ENCODE assay signal across 19 cellular contexts in the genomic region with DNA sequence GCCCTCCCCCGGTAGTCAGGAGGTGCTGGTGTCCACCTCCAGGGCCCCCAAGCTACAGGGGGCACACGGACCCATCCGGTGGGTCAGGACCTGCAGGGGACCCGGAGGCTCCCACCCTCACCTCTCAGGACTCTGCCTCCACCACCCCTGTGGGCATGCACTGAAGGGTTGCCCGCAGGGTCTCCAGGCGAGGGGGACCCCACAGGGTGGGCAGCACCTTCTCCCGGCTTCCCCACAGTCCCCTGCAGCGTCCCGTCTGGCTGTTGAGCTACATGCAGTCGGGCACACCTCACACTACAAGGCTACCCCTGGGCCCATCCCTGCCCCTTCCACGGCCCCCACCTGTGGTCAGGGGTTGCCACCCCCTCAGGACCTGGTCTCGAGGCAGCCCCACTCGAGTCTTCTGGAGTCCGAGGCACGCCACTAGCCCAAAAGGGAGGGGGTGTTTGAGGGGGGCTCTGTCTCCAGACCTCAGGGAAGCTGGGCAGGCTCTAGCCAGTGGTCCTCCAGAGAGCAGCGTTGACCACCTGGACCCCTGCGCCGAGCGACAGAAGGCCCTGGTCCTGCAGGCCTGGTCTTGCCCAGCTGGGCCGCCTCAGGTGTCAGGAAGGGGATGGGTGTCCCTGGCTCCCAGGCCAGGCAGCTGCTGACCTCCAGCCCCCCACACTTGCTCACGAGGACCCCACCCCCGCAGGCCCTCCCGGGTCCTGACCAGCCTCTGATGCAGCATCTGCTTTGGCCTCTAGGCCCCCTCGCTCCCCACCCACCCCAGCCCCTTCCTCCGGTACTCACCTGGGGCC. TPM values are rescaled to one million over a fixed set of nuclear protein-coding genes. Genes with fewer than 3 reads are reported as not detected.
A peak's percentile ranks its signal among the peaks of the same experiment; 100 is the strongest.
DNase-seq lines count a peak whose midpoint lies in the region; ATAC-seq, FAIRE-seq and TF ChIP-seq lines count a peak whose summit lies in the region.
"Had no signal": no experiment of that assay in that cellular context is flagged by ENCODE, and none has a peak within 500 bp of the region (broad histone marks: within the 10 kb centered on the region; RNA-seq: fewer than 3 reads in every experiment).

No MANE protein-coding gene starts in this region.

- H3K23ac ChIP-seq in neuronal stem cell (ENCODE audit: low read depth, low read length, poor library complexity): no peak overlapping the region

- H2AFZ ChIP-seq in neuronal stem cell (ENCODE audit: low read length): no peak overlapping the region

- no peaks in the 10 kb centered on the region for H3K9me3 ChIP-seq in neuronal stem cell (replicated peaks in 1 of 2; ENCODE audit: control insufficient read depth in 2 of 2, insufficient read depth in 1 of 2, low read depth in 1 of 2, low read length in 2 of 2)
- H3K9me3 ChIP-seq in upper lobe of right lung: no peaks in the 10 kb centered on the region
- H3K9me3 ChIP-seq: A549, BE2C, HAP-1 had no signal

- no peak overlapping the region for H3K4me3 ChIP-seq in H7 (ENCODE audit: insufficient read depth, low read depth, low read length)
- no peak overlapping the region for H3K4me3 ChIP-seq in bronchial epithelial cell (ENCODE audit: low read depth, low read length)
- no peak overlapping the region for H3K4me3 ChIP-seq in neuronal stem cell (ENCODE audit: low read length in 2 of 2)
- no peak overlapping the region for H3K4me3 ChIP-seq in upper lobe of right lung
- H3K4me3 ChIP-seq: A549, HAP-1 had no signal

- H2BK5ac ChIP-seq in neuronal stem cell (ENCODE audit: low read length): peak overlapping the region; percentile 13

- no peak overlapping the region for H3K9ac ChIP-seq in neuronal stem cell (ENCODE audit: low read depth, low read length, poor library complexity)

- ATAC-seq in upper lobe of right lung (peak; percentile 16), GM18519 (IDR thresholded peaks at IDR 0.05; ENCODE audit: low FRiP score, unreplicated experiment) (no peak), HG02763 (IDR thresholded peaks at IDR 0.05; ENCODE audit: unreplicated experiment) (no peak)
- ATAC-seq: A549, HepG2 had no signal

- no peak overlapping the region for H4K91ac ChIP-seq in neuronal stem cell (ENCODE audit: low read depth, low read length, poor library complexity)

- no peak overlapping the region for H2BK15ac ChIP-seq in neuronal stem cell (ENCODE audit: low read length)

- no peak overlapping the region for H3K4ac ChIP-seq in neuronal stem cell (ENCODE audit: low read length)

- no peak overlapping the region for H4K8ac ChIP-seq in neuronal stem cell (ENCODE audit: low read depth, low read length)

- peaks cover 6% of the 10 kb centered on the region for H3K36me3 ChIP-seq in H7 (replicated peaks; ENCODE audit: control insufficient read depth, insufficient read depth, low read length)
- peaks cover 13% of the 10 kb centered on the region for H3K36me3 ChIP-seq in bronchial epithelial cell (ENCODE audit: control insufficient read depth, insufficient read depth, low read length)
- peaks cover 16 to 35% of the 10 kb centered on the region in 2 donors for H3K36me3 ChIP-seq in neuronal stem cell (replicated peaks in 1 of 2; ENCODE audit: control insufficient read depth in 2 of 2, insufficient read depth in 2 of 2, low read length in 2 of 2)
- H3K36me3 ChIP-seq in upper lobe of right lung: peaks cover 24% of the 10 kb centered on the region
- H3K36me3 ChIP-seq: BE2C had no signal

- H2AK5ac ChIP-seq in neuronal stem cell (ENCODE audit: low read depth, low read length): no peak overlapping the region

- no peak overlapping the region for H3K4me2 ChIP-seq in neuronal stem cell (ENCODE audit: insufficient read depth, low read length, poor library complexity, severe bottlenecking)
- H3K4me2 ChIP-seq: A549 had no signal

- H3K14ac ChIP-seq in neuronal stem cell (ENCODE audit: low read length): no peak overlapping the region

- DNase-seq in H7 (peak; percentile 29), bronchial epithelial cell (ENCODE audit: low read depth) (no peak), neuronal stem cell (ENCODE audit: low spot score) (no peak), upper lobe of right lung (no peak)
- DNase-seq: BE2C; CD4-positive, alpha-beta memory T cell; DMS153; GDM1; GOT3 had no signal

- H3K27me3 ChIP-seq in H7 (ENCODE audit: control insufficient read depth, insufficient read depth, low read length) (no peaks in the 10 kb centered on the region; the same call in 1 of the 2 replicates), bronchial epithelial cell (ENCODE audit: control insufficient read depth, insufficient read depth, low read length) (no peaks in the 10 kb centered on the region), neuronal stem cell (ENCODE audit: control insufficient read depth in 3 of 3, insufficient read depth in 3 of 3, low read depth in 1 of 3, low read length in 3 of 3) (no peaks in the 10 kb centered on the region), upper lobe of right lung (no peaks in the 10 kb centered on the region)
- H3K27me3 ChIP-seq: BE2C had no signal

- H3K27ac ChIP-seq in neuronal stem cell (replicated peaks; ENCODE audit: low read length) (no peak overlapping the region), upper lobe of right lung (no peak overlapping the region)
- H3K27ac ChIP-seq: A549, C4-2B had no signal

- TF ChIP-seq CTCF in bronchial epithelial cell (IDR thresholded peaks at IDR 0.05; ENCODE audit: insufficient read depth, low read length, severe bottlenecking) (no peak), upper lobe of right lung (IDR thresholded peaks at IDR 0.05) (no peak)

- FAIRE-seq in bronchial epithelial cell (lab: Jason Lieb, UNC): peak; percentile 92
- FAIRE-seq: A549, D721Med, GM12892, HepG2, HTR-8/SVneo had no signal

- H3K79me1 ChIP-seq in neuronal stem cell (ENCODE audit: low read depth, low read length): peaks cover 1% of the 10 kb centered on the region

- no peaks in the 10 kb centered on the region for H3K4me1 ChIP-seq in neuronal stem cell (ENCODE audit: control insufficient read depth in 2 of 2, insufficient read depth in 1 of 2, low read depth in 1 of 2, low read length in 2 of 2)
- H3K4me1 ChIP-seq in upper lobe of right lung: no peaks in the 10 kb centered on the region
- H3K4me1 ChIP-seq: A549, BE2C, HAP-1 had no signal

- H2BK120ac ChIP-seq in neuronal stem cell (ENCODE audit: low read depth, low read length): no peak overlapping the region

- H3K18ac ChIP-seq in neuronal stem cell (ENCODE audit: low read length): no peak overlapping the region

- intact Hi-C loops in upper lobe of right lung (cut with DNase I): no loop called here

- H2BK12ac ChIP-seq in neuronal stem cell (ENCODE audit: low read length): no peak overlapping the region

- no CpG with 5 or more reads among the region's 25 CpGs for WGBS in neuronal stem cell (ENCODE audit: extremely low coverage in 2 of 2, insufficient read length in 2 of 2, insufficient replicate concordance in 1 of 2), 2 donors

RNA-seq across cellular contexts. Expression of a gene that starts 9.6 kb away (rescaled TPM):
- 25.2 and 27.9 TPM in 2 replicates for total RNA-seq in H7 (2014; rRNA removed; shearing (Covaris generic))
- 5.3 and 5.9 TPM in 2 replicates for total RNA-seq in bronchial epithelial cell
- polyA plus RNA-seq in neuronal stem cell (2013, experiment 1 of 2): 6.1 TPM
- 5.7 TPM for polyA plus RNA-seq in neuronal stem cell (2013, experiment 2 of 2)
- 3.5 TPM for total RNA-seq in upper lobe of right lung

RNA-seq across cellular contexts. Expression of a gene that starts 39.0 kb away (rescaled TPM):
- total RNA-seq in H7 (2014; rRNA removed; shearing (Covaris generic)): 35.8 and 37.3 TPM in 2 replicates
- total RNA-seq in bronchial epithelial cell: 29.4 and 30.8 TPM in 2 replicates
- 23.9 TPM for polyA plus RNA-seq in neuronal stem cell (2013, experiment 1 of 2)
- polyA plus RNA-seq in neuronal stem cell (2013, experiment 2 of 2): 24.2 TPM
- 16.4 TPM for total RNA-seq in upper lobe of right lung

RNA-seq across cellular contexts. Expression of a gene that starts 46.4 kb away (rescaled TPM):
- 0.92 and 1.2 TPM in 2 replicates for total RNA-seq in H7 (2014; rRNA removed; shearing (Covaris generic))
- 7.4 and 12.5 TPM in 2 replicates for total RNA-seq in bronchial epithelial cell
- polyA plus RNA-seq in neuronal stem cell (2013, experiment 1 of 2): 0.07 TPM
- polyA plus RNA-seq in neuronal stem cell (2013, experiment 2 of 2): 0.06 TPM
- total RNA-seq in upper lobe of right lung: 7.1 TPM
- total RNA-seq: HepG2 had no signal
- polyA plus RNA-seq: A549, AG04450, HepG2 had no signal
